ENCODE assay signal across 8 cellular contexts in genomic region chr9:127915801-127916664, GRCh38. TPM values are rescaled to one million over a fixed set of nuclear protein-coding genes. Genes with fewer than 3 reads are reported as not detected.
DNase-seq lines count a peak whose midpoint lies in the region; ATAC-seq, FAIRE-seq and TF ChIP-seq lines count a peak whose summit lies in the region.

No MANE protein-coding gene starts in this region.

- H3K4me1 ChIP-seq in SJSA1 (replicated peaks) (peaks cover 43% of the 10 kb centered on the region), esophagus (ENCODE audit: control insufficient read depth in 2 of 2, insufficient read depth in 2 of 2, low read length in 1 of 2) (peaks cover 10 to 24% of the 10 kb centered on the region in 2 donors), pancreas (peaks cover 9 to 35% (median 14%) of the 10 kb centered on the region in 3 donors)

- H3K27ac ChIP-seq in SJSA1 (no peak overlapping the region), esophagus (ENCODE audit: low read depth in 2 of 2, low read length in 1 of 2) (peak overlapping the region in 1 of 2 donors; percentile 77), pancreas (peak overlapping the region; percentile 58 to 78 (median 70))

- intact Hi-C loops in pancreas (cut with DNase I) = no loop called here

- TF ChIP-seq CTCF in pancreas (IDR thresholded peaks at IDR 0.05) = no peak

- 27 to 41% methylated on average over 23 of the region's 23 CpGs for WGBS in esophagus, 2 donors
- WGBS in pancreas, 2 donors = 17 to 20% methylated on average over 23 of the region's 23 CpGs

- H3K36me3 ChIP-seq in SJSA1 (peaks cover 24% of the 10 kb centered on the region), esophagus (ENCODE audit: control insufficient read depth in 2 of 2, insufficient read depth in 2 of 2, low read length in 1 of 2) (peaks cover 0 to 11% of the 10 kb centered on the region in 2 donors), pancreas (peaks cover 0 to 13% (median 5%) of the 10 kb centered on the region in 3 donors)

- H3K9me3 ChIP-seq in SJSA1 (replicated peaks) = no peaks in the 10 kb centered on the region
- H3K9me3 ChIP-seq in esophagus (ENCODE audit: control insufficient read depth in 2 of 2, insufficient read depth in 1 of 2, low read depth in 1 of 2, low read length in 1 of 2) = no peaks in the 10 kb centered on the region
- no peaks in the 10 kb centered on the region for H3K9me3 ChIP-seq in pancreas

- H3K27me3 ChIP-seq in SJSA1 (replicated peaks) (no peaks in the 10 kb centered on the region), esophagus (ENCODE audit: control insufficient read depth in 1 of 2, insufficient read depth in 2 of 2, low read length in 2 of 2) (no peaks in the 10 kb centered on the region), pancreas (no peaks in the 10 kb centered on the region)

- peak; percentile 51 for DNase-seq in activated T-cell treated with anti-CD3 and anti-CD28 coated beads, Interleukin-2, amount 50 U/mL, for 1 hour
- DNase-seq in activated T-cell treated with anti-CD3 and anti-CD28 coated beads for 4 hours (no peak), SJSA1 (ENCODE audit: low read depth in 1 of 2, low spot score in 2 of 2) (no peak), pancreas (peak in 2 of 6 donors; percentile 60 to 71)
- no peak for DNase-seq in stimulated activated CD4-positive, alpha-beta T cell treated with anti-CD3 and anti-CD28 coated beads, Interleukin-2, amount 100 ng/mL, for 48 hours

- peak; percentile 8 to 35 (median 30) for ATAC-seq in pancreas
- ATAC-seq in GM18873 (IDR thresholded peaks at IDR 0.05; ENCODE audit: low FRiP score, unreplicated experiment) = no peak
- ATAC-seq in GM18868 (IDR thresholded peaks at IDR 0.05; ENCODE audit: unreplicated experiment) = no peak

- FAIRE-seq in pancreas (lab: Jason Lieb, UNC) = no peak

- H3K4me3 ChIP-seq in SJSA1 (peak overlapping the region; percentile 53), esophagus (ENCODE audit: low read depth in 1 of 2, low read length in 2 of 2) (peak overlapping the region; percentile 59 to 83), pancreas (peak overlapping the region; percentile 48 to 66 (median 58))

RNA-seq across cellular contexts. Expression of gene ST6GALNAC4, which starts 0.8 kb away (rescaled TPM):
- 26.5 and 43.5 TPM in 2 replicates for total RNA-seq in SJSA1 (2014; rRNA removed; shearing (Covaris generic))
- 10 to 100 TPM in 1 of 2 donors, 1 to 10 TPM in 1; 4.6 to 15.3 TPM for polyA plus RNA-seq in esophagus
- 10 to 100 TPM; 25.9 to 66.6 (median 41.3) TPM for total RNA-seq in pancreas
- 10 to 100 TPM; 22.2 to 27.7 TPM for polyA plus RNA-seq in pancreas

RNA-seq across cellular contexts. Expression of gene PIP5KL1, which starts 14.5 kb away (rescaled TPM):
- total RNA-seq in SJSA1 (2014; rRNA removed; shearing (Covaris generic)) = 1.6 and 18.4 TPM in 2 replicates
- polyA plus RNA-seq in esophagus (1 to 10 TPM; 2.7 to 4.8 TPM), pancreas (1 to 10 TPM in 1 of 2 donors, under 1 TPM in 1; 0.80 to 2.5 TPM)
- 1 to 10 TPM; 1.0 to 2.2 (median 1.2) TPM for total RNA-seq in pancreas

RNA-seq across cellular contexts. Expression of gene ST6GALNAC6, which starts 16.6 kb away (rescaled TPM):
- total RNA-seq in SJSA1 (2014; rRNA removed; shearing (Covaris generic)) = 37.0 and 42.9 TPM in 2 replicates
- 10 to 100 TPM; 21.8 to 23.6 TPM for polyA plus RNA-seq in esophagus
- total RNA-seq in pancreas = 10 to 100 TPM; 20.7 to 31.1 (median 26.0) TPM
- polyA plus RNA-seq in pancreas = 10 to 100 TPM; 30.6 to 35.7 TPM

RNA-seq across cellular contexts. Expression of gene DPM2, which starts 21.6 kb away (rescaled TPM):
- total RNA-seq in SJSA1 (2014; rRNA removed; shearing (Covaris generic)) = 20.4 and 24.5 TPM in 2 replicates
- polyA plus RNA-seq in esophagus (10 to 100 TPM; 25.2 to 28.2 TPM), pancreas (10 to 100 TPM; 39.0 to 56.8 TPM)
- total RNA-seq in pancreas = 10 to 100 TPM; 19.6 to 34.9 (median 25.5) TPM

RNA-seq across cellular contexts. Expression of gene AK1, which starts 38.6 kb away (rescaled TPM):
- total RNA-seq in SJSA1 (2014; rRNA removed; shearing (Covaris generic)) = 32.6 and 32.7 TPM in 2 replicates
- polyA plus RNA-seq in esophagus (10 to 100 TPM; 51.7 to 68.4 TPM), pancreas (10 to 100 TPM; 49.5 to 81.7 TPM)
- 10 to 100 TPM in 4 of 6 donors, 1 to 10 TPM in 2; 8.9 to 18.3 (median 15.2) TPM for total RNA-seq in pancreas

Comparison
In these comparisons a context has a peak if more than half of its experiments do, and no peak if none do; other contexts are left out.
1. ATAC-seq: peak in pancreas (4 of 4); none in GM18873 (single experiment) and GM18868 (single experiment).
2. Peak in every context shown above with its lines, with median percentiles within 50 percentile points of each other: H3K4me3 ChIP-seq.